In the genomic region with DNA sequence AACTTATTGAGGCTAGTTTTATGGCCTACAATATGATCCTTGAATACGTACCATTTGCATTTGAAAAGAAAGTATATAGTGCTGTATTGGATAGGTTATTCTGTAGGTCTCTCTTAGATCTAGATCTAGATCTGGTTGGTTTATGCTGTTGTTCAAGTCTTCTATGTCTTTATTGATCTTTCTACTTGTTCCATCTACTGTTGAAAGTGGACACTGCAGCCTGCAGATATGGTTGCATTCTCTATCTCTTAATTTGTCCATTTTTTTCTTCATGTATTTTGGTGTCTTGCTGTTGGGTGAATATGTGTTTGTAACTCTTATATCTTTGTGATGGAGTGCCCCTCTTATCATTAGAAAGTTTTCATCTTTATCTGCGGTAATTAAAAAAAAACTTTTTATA, we compare ENCODE assay signal across 3 cellular contexts.
TF ChIP-seq lines count a peak whose summit lies in the region.

No MANE protein-coding gene starts in this region.

TF ChIP-seq in SK-N-SH, 30 proteins besides CTCF, POLR2A, EP300 and RAD21 (continued from another document):
- TF ChIP-seq, protein P1, sequence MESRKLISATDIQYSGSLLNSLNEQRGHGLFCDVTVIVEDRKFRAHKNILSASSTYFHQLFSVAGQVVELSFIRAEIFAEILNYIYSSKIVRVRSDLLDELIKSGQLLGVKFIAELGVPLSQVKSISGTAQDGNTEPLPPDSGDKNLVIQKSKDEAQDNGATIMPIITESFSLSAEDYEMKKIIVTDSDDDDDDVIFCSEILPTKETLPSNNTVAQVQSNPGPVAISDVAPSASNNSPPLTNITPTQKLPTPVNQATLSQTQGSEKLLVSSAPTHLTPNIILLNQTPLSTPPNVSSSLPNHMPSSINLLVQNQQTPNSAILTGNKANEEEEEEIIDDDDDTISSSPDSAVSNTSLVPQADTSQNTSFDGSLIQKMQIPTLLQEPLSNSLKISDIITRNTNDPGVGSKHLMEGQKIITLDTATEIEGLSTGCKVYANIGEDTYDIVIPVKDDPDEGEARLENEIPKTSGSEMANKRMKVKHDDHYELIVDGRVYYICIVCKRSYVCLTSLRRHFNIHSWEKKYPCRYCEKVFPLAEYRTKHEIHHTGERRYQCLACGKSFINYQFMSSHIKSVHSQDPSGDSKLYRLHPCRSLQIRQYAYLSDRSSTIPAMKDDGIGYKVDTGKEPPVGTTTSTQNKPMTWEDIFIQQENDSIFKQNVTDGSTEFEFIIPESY (IDR thresholded peaks at IDR 0.05; ENCODE audit: borderline replicate concordance, low read depth) = no peak
- no peak for TF ChIP-seq TCF12 (IDR thresholded peaks at IDR 0.05)
- no peak for TF ChIP-seq EZH2phosphoT487 (IDR thresholded peaks at IDR 0.05; ENCODE audit: borderline replicate concordance, low read depth)
- TF ChIP-seq NRF1 (IDR thresholded peaks at IDR 0.05; ENCODE audit: low read depth, low read length) = no peak
- no peak for TF ChIP-seq GABPA (IDR thresholded peaks at IDR 0.05; ENCODE audit: low read depth)
- TF ChIP-seq, protein P2, sequence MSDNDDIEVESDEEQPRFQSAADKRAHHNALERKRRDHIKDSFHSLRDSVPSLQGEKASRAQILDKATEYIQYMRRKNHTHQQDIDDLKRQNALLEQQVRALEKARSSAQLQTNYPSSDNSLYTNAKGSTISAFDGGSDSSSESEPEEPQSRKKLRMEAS (IDR thresholded peaks at IDR 0.05; ENCODE audit: low read depth) = no peak
- TF ChIP-seq POLR2AphosphoS5 (IDR thresholded peaks at IDR 0.05; ENCODE audit: low read depth, low read length) = no peak
- no peak for TF ChIP-seq RCOR1 (IDR thresholded peaks at IDR 0.05; ENCODE audit: low read length)
- TF ChIP-seq, protein P3, sequence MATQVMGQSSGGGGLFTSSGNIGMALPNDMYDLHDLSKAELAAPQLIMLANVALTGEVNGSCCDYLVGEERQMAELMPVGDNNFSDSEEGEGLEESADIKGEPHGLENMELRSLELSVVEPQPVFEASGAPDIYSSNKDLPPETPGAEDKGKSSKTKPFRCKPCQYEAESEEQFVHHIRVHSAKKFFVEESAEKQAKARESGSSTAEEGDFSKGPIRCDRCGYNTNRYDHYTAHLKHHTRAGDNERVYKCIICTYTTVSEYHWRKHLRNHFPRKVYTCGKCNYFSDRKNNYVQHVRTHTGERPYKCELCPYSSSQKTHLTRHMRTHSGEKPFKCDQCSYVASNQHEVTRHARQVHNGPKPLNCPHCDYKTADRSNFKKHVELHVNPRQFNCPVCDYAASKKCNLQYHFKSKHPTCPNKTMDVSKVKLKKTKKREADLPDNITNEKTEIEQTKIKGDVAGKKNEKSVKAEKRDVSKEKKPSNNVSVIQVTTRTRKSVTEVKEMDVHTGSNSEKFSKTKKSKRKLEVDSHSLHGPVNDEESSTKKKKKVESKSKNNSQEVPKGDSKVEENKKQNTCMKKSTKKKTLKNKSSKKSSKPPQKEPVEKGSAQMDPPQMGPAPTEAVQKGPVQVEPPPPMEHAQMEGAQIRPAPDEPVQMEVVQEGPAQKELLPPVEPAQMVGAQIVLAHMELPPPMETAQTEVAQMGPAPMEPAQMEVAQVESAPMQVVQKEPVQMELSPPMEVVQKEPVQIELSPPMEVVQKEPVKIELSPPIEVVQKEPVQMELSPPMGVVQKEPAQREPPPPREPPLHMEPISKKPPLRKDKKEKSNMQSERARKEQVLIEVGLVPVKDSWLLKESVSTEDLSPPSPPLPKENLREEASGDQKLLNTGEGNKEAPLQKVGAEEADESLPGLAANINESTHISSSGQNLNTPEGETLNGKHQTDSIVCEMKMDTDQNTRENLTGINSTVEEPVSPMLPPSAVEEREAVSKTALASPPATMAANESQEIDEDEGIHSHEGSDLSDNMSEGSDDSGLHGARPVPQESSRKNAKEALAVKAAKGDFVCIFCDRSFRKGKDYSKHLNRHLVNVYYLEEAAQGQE (IDR thresholded peaks at IDR 0.05; ENCODE audit: low read depth, low read length) = no peak
- no peak for TF ChIP-seq FOXJ3 (CRISPR knock-in tag; IDR thresholded peaks at IDR 0.05)
TF ChIP-seq in SK-N-SH: peak in this region for 0.

TF ChIP-seq in SK-N-SH treated with all-trans-retinoic acid at 6 μM for 48 hours, 23 proteins besides CTCF, POLR2A, EP300 and RAD21 (continued from another document):
- TF ChIP-seq ARNTL (CRISPR knock-in tag; IDR thresholded peaks at IDR 0.05; ENCODE audit: borderline replicate concordance, low read depth) (no peak), CSRNP3 (CRISPR knock-in tag; IDR thresholded peaks at IDR 0.05) (no peak), ZNF70 (CRISPR knock-in tag; IDR thresholded peaks at IDR 0.05) (no peak), ISL1 (CRISPR knock-in tag; IDR thresholded peaks at IDR 0.05) (no peak), ESRRG (CRISPR knock-in tag; IDR thresholded peaks at IDR 0.05) (no peak), GLIS3 (CRISPR knock-in tag; IDR thresholded peaks at IDR 0.05) (no peak), ZC3H10 (CRISPR knock-in tag; IDR thresholded peaks at IDR 0.05) (no peak), CSDC2 (CRISPR knock-in tag; IDR thresholded peaks at IDR 0.05) (no peak), OSR1 (CRISPR knock-in tag; IDR thresholded peaks at IDR 0.05) (no peak), ZFP30 (CRISPR knock-in tag; IDR thresholded peaks at IDR 0.05) (no peak)
- TF ChIP-seq, protein P4, sequence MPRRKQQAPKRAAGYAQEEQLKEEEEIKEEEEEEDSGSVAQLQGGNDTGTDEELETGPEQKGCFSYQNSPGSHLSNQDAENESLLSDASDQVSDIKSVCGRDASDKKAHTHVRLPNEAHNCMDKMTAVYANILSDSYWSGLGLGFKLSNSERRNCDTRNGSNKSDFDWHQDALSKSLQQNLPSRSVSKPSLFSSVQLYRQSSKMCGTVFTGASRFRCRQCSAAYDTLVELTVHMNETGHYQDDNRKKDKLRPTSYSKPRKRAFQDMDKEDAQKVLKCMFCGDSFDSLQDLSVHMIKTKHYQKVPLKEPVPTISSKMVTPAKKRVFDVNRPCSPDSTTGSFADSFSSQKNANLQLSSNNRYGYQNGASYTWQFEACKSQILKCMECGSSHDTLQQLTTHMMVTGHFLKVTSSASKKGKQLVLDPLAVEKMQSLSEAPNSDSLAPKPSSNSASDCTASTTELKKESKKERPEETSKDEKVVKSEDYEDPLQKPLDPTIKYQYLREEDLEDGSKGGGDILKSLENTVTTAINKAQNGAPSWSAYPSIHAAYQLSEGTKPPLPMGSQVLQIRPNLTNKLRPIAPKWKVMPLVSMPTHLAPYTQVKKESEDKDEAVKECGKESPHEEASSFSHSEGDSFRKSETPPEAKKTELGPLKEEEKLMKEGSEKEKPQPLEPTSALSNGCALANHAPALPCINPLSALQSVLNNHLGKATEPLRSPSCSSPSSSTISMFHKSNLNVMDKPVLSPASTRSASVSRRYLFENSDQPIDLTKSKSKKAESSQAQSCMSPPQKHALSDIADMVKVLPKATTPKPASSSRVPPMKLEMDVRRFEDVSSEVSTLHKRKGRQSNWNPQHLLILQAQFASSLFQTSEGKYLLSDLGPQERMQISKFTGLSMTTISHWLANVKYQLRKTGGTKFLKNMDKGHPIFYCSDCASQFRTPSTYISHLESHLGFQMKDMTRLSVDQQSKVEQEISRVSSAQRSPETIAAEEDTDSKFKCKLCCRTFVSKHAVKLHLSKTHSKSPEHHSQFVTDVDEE (CRISPR knock-in tag; IDR thresholded peaks at IDR 0.05) = no peak
TF ChIP-seq in SK-N-SH treated with all-trans-retinoic acid at 6 μM for 48 hours: peak in this region for 0.

TF ChIP-seq in GM12878, 131 proteins besides CTCF, POLR2A, EP300 and RAD21 (continued from another document):
- TF ChIP-seq IRF4 (IDR thresholded peaks at IDR 0.05; ENCODE audit: low read depth, low read length) (no peak), MTA2 (IDR thresholded peaks at IDR 0.05; ENCODE audit: low read depth) (no peak), IKZF1 (conservative IDR thresholded peaks at IDR 0.05) (no peak), FOXM1 (IDR thresholded peaks at IDR 0.05; ENCODE audit: low read depth, low read length) (no peak)
- TF ChIP-seq, protein P5, sequence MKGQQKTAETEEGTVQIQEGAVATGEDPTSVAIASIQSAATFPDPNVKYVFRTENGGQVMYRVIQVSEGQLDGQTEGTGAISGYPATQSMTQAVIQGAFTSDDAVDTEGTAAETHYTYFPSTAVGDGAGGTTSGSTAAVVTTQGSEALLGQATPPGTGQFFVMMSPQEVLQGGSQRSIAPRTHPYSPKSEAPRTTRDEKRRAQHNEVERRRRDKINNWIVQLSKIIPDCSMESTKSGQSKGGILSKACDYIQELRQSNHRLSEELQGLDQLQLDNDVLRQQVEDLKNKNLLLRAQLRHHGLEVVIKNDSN (IDR thresholded peaks at IDR 0.05; ENCODE audit: borderline replicate concordance, extremely low read length, insufficient read depth, low read depth, low read length) = no peak
TF ChIP-seq in GM12878: peak in this region for 1.
